Comparison of ENCODE assay signal across 19 cellular contexts in the genomic region with DNA sequence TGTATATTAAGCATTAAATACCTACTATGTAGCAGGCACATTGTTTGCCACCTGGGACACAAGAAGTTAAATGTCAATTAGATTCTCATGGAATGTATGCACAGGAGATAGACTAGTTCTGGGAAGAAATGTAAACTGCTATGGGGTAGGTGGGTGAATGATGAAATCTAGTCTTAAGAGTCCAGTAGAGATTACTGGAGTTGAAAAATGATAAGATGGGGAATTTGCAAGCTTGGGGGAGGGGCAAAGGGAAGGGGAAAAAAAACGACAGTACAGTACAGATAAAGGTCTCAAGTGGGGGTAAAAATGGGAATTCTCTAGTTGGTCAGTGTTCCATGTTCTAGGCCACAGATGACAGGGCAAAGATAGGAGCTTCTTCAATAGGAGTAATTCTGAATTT.
DNase-seq lines count a peak whose midpoint lies in the region; ATAC-seq, FAIRE-seq and TF ChIP-seq lines count a peak whose summit lies in the region.
"Had no signal": no experiment of that assay in that cellular context is flagged by ENCODE, and none has a peak within 500 bp of the region (broad histone marks: within the 10 kb centered on the region; RNA-seq: fewer than 3 reads in every experiment).

No MANE protein-coding gene starts in this region.

- TF ChIP-seq POLR2A in K562 (conservative IDR thresholded peaks at IDR 0.05) = no peak

- H3K9me3 Mint-ChIP-seq in neural crest cell = no peaks in the 10 kb centered on the region
- no peaks in the 10 kb centered on the region for H3K9me3 Mint-ChIP-seq in CD4-positive, alpha-beta memory T cell
- H3K9me3 Mint-ChIP-seq: CD14-positive monocyte; CD8-positive, alpha-beta memory T cell had no signal

- ATAC-seq in K562 (peak; percentile 35; the same call in 2 of the 3 replicates), T-helper 17 cell (no peak)
- ATAC-seq: A549, GM12878 had no signal

- H3K9ac ChIP-seq in OCI-LY3 (ENCODE audit: low read length) = no peak overlapping the region
- no peak overlapping the region for H3K9ac ChIP-seq in K562 (ENCODE audit: insufficient read depth in 1 of 2, low read depth in 2 of 2, low read length in 2 of 2)

- H3K27ac Mint-ChIP-seq in neural crest cell (ENCODE audit: unreplicated experiment) (peak overlapping the region; percentile 21), T-helper 17 cell (no peak overlapping the region)
- H3K27ac Mint-ChIP-seq in CD4-positive, alpha-beta memory T cell = peak overlapping the region in 1 of 7 donors; percentile 6
- H3K27ac Mint-ChIP-seq: CD14-positive monocyte had no signal

- CTCF ChIA-PET in HEK293 (lab: Yijun Ruan, JAX) (interaction anchor here (0.7 to 2.0 kb wide), 4 partner anchors 9 to 596 kb away, joined by 3 to 10 read pairs (median 6); no protein-coding TSS in a partner anchor), K562 (lab: Yijun Ruan, JAX; ENCODE audit: low intra/inter-chr PET ratio) (no interaction called here)
- CTCF ChIA-PET in CD4-positive, alpha-beta memory T cell (lab: Charles Lee; ENCODE audit: partially characterized antibody) = interaction anchor here (3.5 kb wide), 1 partner anchor 10 kb away, joined by 22 read pairs; no protein-coding TSS in a partner anchor

- TF ChIP-seq CTCF in HEK293 (tag by site-specific recombination; IDR thresholded peaks at IDR 0.05) (no peak), OCI-LY3 (IDR thresholded peaks at IDR 0.05; ENCODE audit: low read depth, low read length) (no peak), K562 (IDR thresholded peaks at IDR 0.05 in 2 of 3, conservative IDR thresholded peaks at IDR 0.05 in 1 of 3; ENCODE audit: insufficient read depth in 2 of 3, low read depth in 1 of 3, low read length in 3 of 3) (no peak), neural crest cell (conservative IDR thresholded peaks at IDR 0.05) (no peak), dorsolateral prefrontal cortex (IDR thresholded peaks at IDR 0.05 in 54 of 56, conservative IDR thresholded peaks at IDR 0.05 in 2 of 56; ENCODE audit: low read depth in 1 of 56, partially characterized antibody in 56 of 56) (no peak)

- intact Hi-C loops in K562 (cut with micrococcal nuclease) = no loop called here
- intact Hi-C loops in CD4-positive, alpha-beta memory T cell (cut with micrococcal nuclease) = no loop called here
- intact Hi-C loops in dorsolateral prefrontal cortex (cut with DNase I) = no loop called here

- no peak for TF ChIP-seq RAD21 in K562 (CRISPR knock-in tag; conservative IDR thresholded peaks at IDR 0.05 in 1 of 2, IDR thresholded peaks at IDR 0.05 in 1 of 2)

- in situ Hi-C loops in K562 (cut with MboI) = no loop called here

- POLR2A ChIA-PET in HEK293 (lab: Yijun Ruan, JAX) (no interaction called here), K562 (lab: Yijun Ruan, JAX) (interaction anchor here (1.2 kb wide), 1 partner anchor 9 kb away, joined by 3 read pairs; no protein-coding TSS in a partner anchor)
- POLR2A ChIA-PET in CD4-positive, alpha-beta memory T cell (lab: Charles Lee; ENCODE audit: partially characterized antibody) = no interaction called here

- H3K27me3 ChIP-seq in OCI-LY3 (ENCODE audit: low read depth, low read length) (no peaks in the 10 kb centered on the region), K562 (ENCODE audit: control insufficient read depth in 2 of 2, insufficient read depth in 2 of 2, low read length in 2 of 2) (no peaks in the 10 kb centered on the region), dorsolateral prefrontal cortex (no peaks in the 10 kb centered on the region)
- H3K27me3 ChIP-seq in CD4-positive, alpha-beta memory T cell (ENCODE audit: insufficient read depth, low read length) = no peaks in the 10 kb centered on the region

- no peaks in the 10 kb centered on the region for H3K4me1 Mint-ChIP-seq in neural crest cell
- peaks cover 0 to 1% (median 0%) of the 10 kb centered on the region in 4 donors for H3K4me1 Mint-ChIP-seq in CD4-positive, alpha-beta memory T cell
- peaks cover 6% of the 10 kb centered on the region for H3K4me1 Mint-ChIP-seq in T-helper 17 cell
- H3K4me1 Mint-ChIP-seq: CD14-positive monocyte had no signal

- H3K9me1 ChIP-seq in K562 (ENCODE audit: control insufficient read depth, insufficient read depth, low read length) = no peaks in the 10 kb centered on the region

- H3K4me1 ChIP-seq in HEK293 (ENCODE audit: control insufficient read depth, insufficient read depth, low read length) = peaks cover 36% of the 10 kb centered on the region
- peaks cover 11% of the 10 kb centered on the region for H3K4me1 ChIP-seq in OCI-LY3 (ENCODE audit: low read length)
- peaks cover 0 to 15% of the 10 kb centered on the region in 2 experiments; a peak in 4 of 5 replicates for H3K4me1 ChIP-seq in K562 (replicated peaks in 1 of 2; ENCODE audit: control insufficient read depth in 2 of 2, insufficient read depth in 2 of 2, low read length in 2 of 2)
- no peaks in the 10 kb centered on the region for H3K4me1 ChIP-seq in CD4-positive, alpha-beta memory T cell (ENCODE audit: insufficient read depth, low read length)

- H2AFZ ChIP-seq in OCI-LY3 (ENCODE audit: low read depth, low read length) (no peak overlapping the region), K562 (ENCODE audit: low read depth, low read length) (no peak overlapping the region)

- H3K36me3 Mint-ChIP-seq in neural crest cell (ENCODE audit: low read depth) (peaks cover 15% of the 10 kb centered on the region), T-helper 17 cell (ENCODE audit: low read depth) (peaks cover 15% of the 10 kb centered on the region)
- H3K36me3 Mint-ChIP-seq in CD4-positive, alpha-beta memory T cell = peaks cover 55 to 63% of the 10 kb centered on the region in 2 donors

- no CpG with 5 or more reads among the region's 1 CpG for WGBS in K562 (ENCODE audit: insufficient coverage, low coverage, missing lambda C conversion rate)

- TF ChIP-seq EP300 in K562 (IDR thresholded peaks at IDR 0.05; ENCODE audit: low read length) = peak; percentile 59; the same call in 1 of the 2 replicates

- H3K36me3 ChIP-seq in HEK293 (ENCODE audit: control insufficient read depth in 2 of 2, insufficient read depth in 1 of 2, low read length in 2 of 2) (peaks cover 0 to 2% of the 10 kb centered on the region in 2 experiments; a peak in 1 of 3 replicates), OCI-LY3 (replicated peaks; ENCODE audit: low read depth, low read length) (no peaks in the 10 kb centered on the region), K562 (ENCODE audit: control insufficient read depth, insufficient read depth, low read length) (0 out of 3 replicates have a peak, but pooled peaks cover 5% of the 10 kb centered on the region)
- H3K36me3 ChIP-seq in CD4-positive, alpha-beta memory T cell (ENCODE audit: insufficient read depth, low read length) = peaks cover 4% of the 10 kb centered on the region
- H3K36me3 ChIP-seq: HAP-1 had no signal

- FAIRE-seq in K562 (lab: Jason Lieb, UNC) = no peak
- no peak for FAIRE-seq in RCC 7860 (lab: Jason Lieb, UNC)
- FAIRE-seq: A549, GM12878, GM18507, H1, HTR-8/SVneo had no signal

- H3K27me3 Mint-ChIP-seq in neural crest cell (ENCODE audit: low read depth) (no peaks in the 10 kb centered on the region), T-helper 17 cell (no peaks in the 10 kb centered on the region)
- H3K27me3 Mint-ChIP-seq in CD4-positive, alpha-beta memory T cell = no peaks in the 10 kb centered on the region
- H3K27me3 Mint-ChIP-seq: CD8-positive, alpha-beta memory T cell had no signal

- BruUV-seq in K562 (replicated peaks; lab: Mats Ljungman, UMichigan) = no TSS peak

- no peak overlapping the region for H3K4me3 ChIP-seq in HEK293 (ENCODE audit: low read depth, low read length)
- no peak overlapping the region for H3K4me3 ChIP-seq in OCI-LY3 (ENCODE audit: low read length)
- no peak overlapping the region for H3K4me3 ChIP-seq in K562
- H3K4me3 ChIP-seq in CD4-positive, alpha-beta memory T cell (ENCODE audit: low read length in 2 of 2) = no peak overlapping the region
- no peak overlapping the region for H3K4me3 ChIP-seq in dorsolateral prefrontal cortex
- H3K4me3 ChIP-seq: A549, GM12878, HAP-1 had no signal

- DNase-seq in K562 (ENCODE audit: extremely low read depth in 1 of 4, low spot score in 3 of 4) (peak in 2 of 4 experiments; percentile 3 to 6), neural crest cell (ENCODE audit: low read depth, low spot score) (no peak), RCC 7860 (ENCODE audit: low spot score) (no peak), T-helper 17 cell (no peak), dorsolateral prefrontal cortex (no peak)
- DNase-seq in CD4-positive, alpha-beta memory T cell = no peak
- DNase-seq: Calu3; CD8-positive, alpha-beta memory T cell; DMS 273 treated with DMSO at 0.1 percent for 48 hours; KBM-7 had no signal

- H4K20me1 ChIP-seq in OCI-LY3 (ENCODE audit: insufficient read depth, low read length) (no peaks in the 10 kb centered on the region; the same call in 1 of the 2 replicates), K562 (replicated peaks; ENCODE audit: control insufficient read depth, insufficient read depth, low read length) (no peaks in the 10 kb centered on the region)

- H3K9me3 ChIP-seq in HEK293 (ENCODE audit: control insufficient read depth, insufficient read depth, low read depth, low read length) = no peaks in the 10 kb centered on the region
- no peaks in the 10 kb centered on the region for H3K9me3 ChIP-seq in OCI-LY3 (ENCODE audit: insufficient read depth, low read length)
- H3K9me3 ChIP-seq in K562 (replicated peaks; ENCODE audit: control insufficient read depth, insufficient read depth, low read depth, low read length) = no peaks in the 10 kb centered on the region
- no peaks in the 10 kb centered on the region for H3K9me3 ChIP-seq in CD4-positive, alpha-beta memory T cell (ENCODE audit: control insufficient read depth in 1 of 2, low read length in 2 of 2)
- no peaks in the 10 kb centered on the region for H3K9me3 ChIP-seq in T-helper 17 cell (ENCODE audit: control insufficient read depth, low read length, poor library complexity, severe bottlenecking)
- H3K9me3 ChIP-seq: A549, HAP-1 had no signal

- H3K4me3 Mint-ChIP-seq in neural crest cell (no peak overlapping the region), T-helper 17 cell (no peak overlapping the region)
- H3K4me3 Mint-ChIP-seq in CD4-positive, alpha-beta memory T cell = no peak overlapping the region
- H3K4me3 Mint-ChIP-seq: CD14-positive monocyte; CD8-positive, alpha-beta memory T cell had no signal

- H3K4me2 ChIP-seq in OCI-LY3 (ENCODE audit: low read length) (peak overlapping the region; percentile 7; the same call in 1 of the 2 replicates), K562 (ENCODE audit: insufficient read depth, low read length) (no peak overlapping the region)
- H3K4me2 ChIP-seq: A549 had no signal

- H3K27ac ChIP-seq in HEK293 (ENCODE audit: extremely low read depth, low read depth, low read length) (no peak overlapping the region), OCI-LY3 (ENCODE audit: low read length) (no peak overlapping the region), K562 (ENCODE audit: extremely low read depth, low read depth, low read length) (no peak overlapping the region), dorsolateral prefrontal cortex (no peak overlapping the region)
- H3K27ac ChIP-seq in CD4-positive, alpha-beta memory T cell (ENCODE audit: low read depth, low read length) = no peak overlapping the region
- H3K27ac ChIP-seq: A549 had no signal

- no peaks in the 10 kb centered on the region for H3K79me2 ChIP-seq in OCI-LY3 (ENCODE audit: low read length)
- H3K79me2 ChIP-seq in K562 (ENCODE audit: control insufficient read depth, insufficient read depth, low read length) = no peaks in the 10 kb centered on the region

TF ChIP-seq in K562, 482 proteins besides CTCF, POLR2A, EP300 and RAD21 (continues in another document):
- peak; percentile 16 to 74; a peak in 2 of 4 replicates for TF ChIP-seq TRIM24 (IDR thresholded peaks at IDR 0.05)
